Comparison of ENCODE assay signal across 18 cellular contexts in the genomic region with DNA sequence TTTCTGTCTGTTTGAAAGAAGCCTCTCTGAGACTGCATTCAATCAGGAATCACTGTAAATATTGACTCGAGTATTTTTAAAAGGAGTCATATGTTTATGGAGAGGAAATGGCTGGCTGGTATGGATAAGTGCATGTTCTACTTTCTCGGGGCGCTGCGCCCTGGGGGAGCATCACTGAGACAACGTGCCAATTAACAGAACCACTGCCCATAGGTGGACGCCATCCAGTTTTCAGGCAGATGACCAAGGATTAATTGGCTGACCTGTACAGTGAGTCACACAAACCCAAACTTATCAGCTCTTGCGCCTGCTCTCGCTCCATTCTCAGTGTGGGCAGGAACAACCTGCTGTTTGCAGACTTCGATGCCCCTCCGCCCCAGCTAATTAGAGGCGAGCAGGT.
A peak's percentile ranks its signal among the peaks of the same experiment; 100 is the strongest.
DNase-seq lines count a peak whose midpoint lies in the region; ATAC-seq and TF ChIP-seq lines count a peak whose summit lies in the region.
"Had no signal": no experiment of that assay in that cellular context is flagged by ENCODE, and none has a peak within 500 bp of the region (broad histone marks: within the 10 kb centered on the region; RNA-seq: fewer than 3 reads in every experiment).

No MANE protein-coding gene starts in this region.

- no peak overlapping the region for H3K4me3 ChIP-seq in astrocyte of the spinal cord (ENCODE audit: low read depth, low read length)
- H3K4me3 ChIP-seq: Peyer's patch had no signal

- H3K27ac Mint-ChIP-seq in stimulated activated naive CD8-positive, alpha-beta T cell treated with anti-CD3 and anti-CD28 coated beads, Interleukin-15, amount 100 ng/mL, for 72 hours, result no peak overlapping the region
- peak overlapping the region in 3 of 6 donors; percentile 20 to 52 (median 47) for H3K27ac Mint-ChIP-seq in immature natural killer cell
- H3K27ac Mint-ChIP-seq: CD8-positive, alpha-beta T cell; nephron had no signal

- peaks cover 8% of the 10 kb centered on the region for H3K27me3 Mint-ChIP-seq in stimulated activated naive CD8-positive, alpha-beta T cell treated with anti-CD3 and anti-CD28 coated beads, Interleukin-15, amount 100 ng/mL, for 72 hours
- peaks cover 2 to 9% (median 8%) of the 10 kb centered on the region in 3 donors for H3K27me3 Mint-ChIP-seq in immature natural killer cell (ENCODE audit: low read depth in 3 of 3)

- TF ChIP-seq CTCF in astrocyte of the spinal cord (IDR thresholded peaks at IDR 0.05; ENCODE audit: low read depth, low read length), result no peak

- H3K4me1 Mint-ChIP-seq in stimulated activated naive CD8-positive, alpha-beta T cell treated with anti-CD3 and anti-CD28 coated beads, Interleukin-15, amount 100 ng/mL, for 72 hours, result peaks cover 8% of the 10 kb centered on the region
- peaks cover 23 to 31% of the 10 kb centered on the region in 2 donors for H3K4me1 Mint-ChIP-seq in immature natural killer cell
- H3K4me1 Mint-ChIP-seq: nephron had no signal

- no peak for DNase-seq in stimulated activated naive CD8-positive, alpha-beta T cell treated with anti-CD3 and anti-CD28 coated beads, Interleukin-15, amount 100 ng/mL, for 72 hours
- no peak for DNase-seq in stimulated activated naive CD8-positive, alpha-beta T cell treated with anti-CD3 and anti-CD28 coated beads, Interleukin-15, Interleukin-2, amounts not matched to agents 100 U/mL and 50 U/mL, for 24 hours
- DNase-seq in astrocyte of the spinal cord (ENCODE audit: low read depth, low spot score) (peak; percentile 27), immature natural killer cell (no peak)
- DNase-seq in stimulated activated naive CD4-positive, alpha-beta T cell (lab: John Stamatoyannopoulos, UW), result no peak
- DNase-seq: activated naive CD4-positive, alpha-beta T cell treated with Interleukin-2 at 50 U/mL for 16 hours; CD8-positive, alpha-beta T cell; erythroblast; MV-4-11; NCI-H526 treated with DMSO at 0.1 percent for 48 hours; Peyer's patch; stimulated activated CD4-positive, alpha-beta T cell treated with anti-CD3 and anti-CD28 coated beads, Interleukin-15, amount 100 ng/mL, for 24 hours had no signal

- no peaks in the 10 kb centered on the region for H3K9me3 Mint-ChIP-seq in stimulated activated naive CD8-positive, alpha-beta T cell treated with anti-CD3 and anti-CD28 coated beads, Interleukin-15, amount 100 ng/mL, for 72 hours
- no peaks in the 10 kb centered on the region for H3K9me3 Mint-ChIP-seq in immature natural killer cell
- H3K9me3 Mint-ChIP-seq: CD8-positive, alpha-beta T cell; dendritic cell treated with granulocyte-macrophage colony-stimulating factor and Interleukin-4, amounts not matched to agents 40 ng/mL and 50 ng/mL, for 4 days; IgD-negative memory B cell had no signal

- H3K4me3 Mint-ChIP-seq in stimulated activated naive CD8-positive, alpha-beta T cell treated with anti-CD3 and anti-CD28 coated beads, Interleukin-15, amount 100 ng/mL, for 72 hours, result no peak overlapping the region
- H3K4me3 Mint-ChIP-seq in immature natural killer cell, result peak overlapping the region in 3 of 5 donors; percentile 1 to 76 (median 6)
- H3K4me3 Mint-ChIP-seq: CD8-positive, alpha-beta T cell; dendritic cell treated with granulocyte-macrophage colony-stimulating factor and Interleukin-4, amounts not matched to agents 40 ng/mL and 50 ng/mL, for 4 days; IgD-negative memory B cell; nephron had no signal

- no peaks in the 10 kb centered on the region for H3K36me3 Mint-ChIP-seq in immature natural killer cell
- H3K36me3 Mint-ChIP-seq: CD8-positive, alpha-beta T cell; IgD-negative memory B cell had no signal

- in situ Hi-C loops in astrocyte of the spinal cord (cut with HindIII; ENCODE audit: low sequenced_read_pairs), result no loop called here

- peak; percentile 9 for ATAC-seq in stimulated activated naive CD8-positive, alpha-beta T cell treated with anti-CD3 and anti-CD28 coated beads, Interleukin-15, amount 100 ng/mL, for 72 hours
- no peak for ATAC-seq in stimulated activated naive CD8-positive, alpha-beta T cell treated with anti-CD3 and anti-CD28 coated beads, Interleukin-15, Interleukin-2, amounts not matched to agents 100 U/mL and 50 U/mL, for 24 hours
- ATAC-seq in GM21529 (IDR thresholded peaks at IDR 0.05; ENCODE audit: unreplicated experiment) (no peak), HG02623 (IDR thresholded peaks at IDR 0.05; ENCODE audit: unreplicated experiment) (no peak), HG02642 (IDR thresholded peaks at IDR 0.05; ENCODE audit: poor library complexity, unreplicated experiment) (no peak)
- ATAC-seq: CD8-positive, alpha-beta T cell had no signal

Comparison
In these comparisons a context has a peak if more than half of its experiments do, and no peak if none do; other contexts are left out.
1. H3K4me3 Mint-ChIP-seq: peak in immature natural killer cell (3 of 5); none in stimulated activated naive CD8-positive, alpha-beta T cell treated with anti-CD3 and anti-CD28 coated beads, Interleukin-15, amount 100 ng/mL, for 72 hours (0 of 2).